In genomic region chr15:90884719-90885431, GRCh38 we compare ENCODE assay signal across 6 cellular contexts.
DNase-seq lines count a peak whose midpoint lies in the region; ATAC-seq and TF ChIP-seq lines count a peak whose summit lies in the region.

No MANE protein-coding gene starts in this region.

- CTCF ChIA-PET in HEK293T (lab: Yijun Ruan, JAX) = interaction anchor here (0.6 to 2.3 kb wide), 10 partner anchors 10 to 371 kb away, joined by 3 to 17 read pairs (median 4); partner anchors contain the start of gene HDDC3

- peaks cover 3% of the 10 kb centered on the region for H3K36me3 ChIP-seq in endocrine pancreas (ENCODE audit: control insufficient read depth, insufficient read depth, low read length)

- ATAC-seq in HG03460 (IDR thresholded peaks at IDR 0.05; ENCODE audit: unreplicated experiment) = peak; percentile 1
- no peak for ATAC-seq in HG03135 (IDR thresholded peaks at IDR 0.05; ENCODE audit: unreplicated experiment)

- POLR2A ChIA-PET in HEK293T (lab: Yijun Ruan, JAX) = interaction anchor here (1.4 kb wide), 1 partner anchor 48 kb away, joined by 4 read pairs; the partner anchor contains the start of gene HDDC3

- no peak overlapping the region for H3K4me3 ChIP-seq in endocrine pancreas (ENCODE audit: control insufficient read depth, insufficient read depth, low read length)

- no peaks in the 10 kb centered on the region for H3K9me3 ChIP-seq in endocrine pancreas (ENCODE audit: control insufficient read depth, low read length)

- H3K9ac ChIP-seq in endocrine pancreas (ENCODE audit: control insufficient read depth, insufficient read depth, low read length) = peak overlapping the region; percentile 32

- H3K27me3 ChIP-seq in endocrine pancreas (ENCODE audit: control insufficient read depth, insufficient read depth, low read length) = no peaks in the 10 kb centered on the region

- H3K4me1 ChIP-seq in endocrine pancreas (ENCODE audit: control insufficient read depth, insufficient read depth, low read length) = no peaks in the 10 kb centered on the region

- DNase-seq in retina = peak; percentile 59
- DNase-seq in HEK293T (ENCODE audit: extremely low spot score) = no peak
- no peak for DNase-seq in AG20443 (ENCODE audit: low spot score)

TF ChIP-seq in HEK293T, 16 proteins besides CTCF, POLR2A, EP300 and RAD21:
- TF ChIP-seq ZNF384 (IDR thresholded peaks at IDR 0.05) (no peak), BHLHE40 (IDR thresholded peaks at IDR 0.05; ENCODE audit: borderline replicate concordance) (no peak)
TF ChIP-seq in HEK293T: peak in this region for 0.
